11 cellular contexts compared by ENCODE assay signal in the genomic region with DNA sequence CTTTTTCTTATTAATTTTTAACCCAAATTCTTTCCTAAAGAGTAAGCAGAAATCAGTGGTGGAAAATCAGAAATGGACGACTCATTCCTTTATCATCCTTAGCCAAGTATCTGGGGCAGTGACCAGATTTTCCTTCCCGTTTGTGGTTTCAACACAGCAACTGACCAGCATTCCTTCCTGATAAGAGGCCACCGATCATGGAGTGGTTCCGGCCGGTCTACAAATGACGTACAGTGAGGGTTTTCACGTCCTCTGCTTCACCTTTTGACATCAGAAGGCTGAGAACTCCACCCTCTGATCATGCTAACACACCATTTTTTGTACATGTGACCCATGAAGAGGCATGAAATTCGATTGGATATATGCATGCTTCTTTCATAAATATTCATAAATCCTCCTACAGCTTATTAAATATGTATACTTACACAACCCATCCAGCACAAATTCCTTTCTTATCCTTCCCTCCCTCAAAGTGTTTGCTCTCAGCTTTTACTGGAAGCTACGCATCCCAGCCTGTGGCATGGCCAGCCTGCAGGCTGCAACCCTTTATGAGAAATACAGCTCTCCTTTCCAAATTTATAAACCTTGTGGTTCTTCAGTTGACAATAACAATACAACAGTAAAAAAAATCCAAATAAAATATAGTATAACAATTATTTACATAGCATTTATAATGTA.
A peak's percentile ranks its signal among the peaks of the same experiment; 100 is the strongest.
DNase-seq lines count a peak whose midpoint lies in the region; ATAC-seq lines count a peak whose summit lies in the region.
"Had no signal": no experiment of that assay in that cellular context is flagged by ENCODE, and none has a peak within 500 bp of the region (broad histone marks: within the 10 kb centered on the region; RNA-seq: fewer than 3 reads in every experiment).

No MANE protein-coding gene starts in this region.

- intact Hi-C loops in left ventricle myocardium superior (cut with micrococcal nuclease) (no loop called here), cardiac septum (cut with DNase I) (no loop called here)

- DNase-seq in left ventricle myocardium superior (no peak), cardiac septum (ENCODE audit: low spot score) (no peak), amniotic epithelial cell (ENCODE audit: low read depth) (peak; percentile 97), hepatic stellate cell (ENCODE audit: low spot score) (peak; percentile 36), NCI-H2081 (lab: John Stamatoyannopoulos, UW) (no peak), DMS114 treated with DMSO at 0.1 percent for 48 hours (lab: John Stamatoyannopoulos, UW; ENCODE audit: unreplicated experiment) (no peak)
- DNase-seq: activated T-cell treated with anti-CD3 and anti-CD28 coated beads, Interleukin-2, amount 50 U/mL, for 4 hours; cerebellar nuclear complex; NCI-H748 treated with DMSO at 0.1 percent for 48 hours had no signal

- peak; percentile 57 for ATAC-seq in left ventricle myocardium superior
- no peak for ATAC-seq in GM21786 (IDR thresholded peaks at IDR 0.05; ENCODE audit: unreplicated experiment)
- ATAC-seq in HG03378 (IDR thresholded peaks at IDR 0.05; ENCODE audit: unreplicated experiment) = no peak
- ATAC-seq: activated T-cell treated with anti-CD3 and anti-CD28 coated beads, Interleukin-2, amount 50 U/mL, for 4 hours had no signal

Comparison
In these comparisons a context has a peak if more than half of its experiments do, and no peak if none do; other contexts are left out.
1. DNase-seq: peak in amniotic epithelial cell (single experiment) and hepatic stellate cell (single experiment); none in left ventricle myocardium superior (single experiment), cardiac septum (single experiment), NCI-H2081 (0 of 2) and DMS114 treated with DMSO at 0.1 percent for 48 hours (single experiment).